ENCODE assay signal across 14 cellular contexts in genomic region chr5:154107010-154107409, GRCh38.
DNase-seq lines count a peak whose midpoint lies in the region; ATAC-seq, FAIRE-seq and TF ChIP-seq lines count a peak whose summit lies in the region.
"Had no signal": no experiment of that assay in that cellular context is flagged by ENCODE, and none has a peak within 500 bp of the region (broad histone marks: within the 10 kb centered on the region; RNA-seq: fewer than 3 reads in every experiment).

No MANE protein-coding gene starts in this region.

- FAIRE-seq in HepG2 (lab: Jason Lieb, UNC) (no peak), K562 (lab: Jason Lieb, UNC) (no peak)

- intact Hi-C loops in HepG2 (cut with micrococcal nuclease; ENCODE audit: unreplicated experiment): no loop called here
- intact Hi-C loops in right lobe of liver (cut with DNase I): no loop called here
- intact Hi-C loops in K562 (cut with micrococcal nuclease): no loop called here
- intact Hi-C loops in activated CD4-positive, alpha-beta memory T cell treated with anti-CD3 and anti-CD28 coated beads for 36 hours (cut with micrococcal nuclease): no loop called here

- H3K9me3 ChIP-seq in HepG2 (ENCODE audit: low read length) (no peaks in the 10 kb centered on the region), right lobe of liver (no peaks in the 10 kb centered on the region), K562 (replicated peaks; ENCODE audit: control insufficient read depth, insufficient read depth, low read depth, low read length) (no peaks in the 10 kb centered on the region), iPS-18a (ENCODE audit: control insufficient read depth, low read depth, low read length) (no peaks in the 10 kb centered on the region)
- H3K9me3 ChIP-seq: BLaER1 had no signal

- H3K27me3 Mint-ChIP-seq in activated CD4-positive, alpha-beta memory T cell treated with anti-CD3 and anti-CD28 coated beads for 36 hours: no peaks in the 10 kb centered on the region

- no peak overlapping the region for H3K9ac ChIP-seq in HepG2 (ENCODE audit: insufficient read depth, low read depth, low read length)
- no peak overlapping the region for H3K9ac ChIP-seq in K562 (ENCODE audit: insufficient read depth in 1 of 2, low read depth in 2 of 2, low read length in 2 of 2)
- H3K9ac ChIP-seq in iPS-18a (ENCODE audit: low read length): peak overlapping the region; percentile 3
- H3K9ac ChIP-seq: BLaER1 had no signal

- H3K4me1 ChIP-seq in HepG2 (ENCODE audit: insufficient read depth, low read length): no peaks in the 10 kb centered on the region
- H3K4me1 ChIP-seq in right lobe of liver: no peaks in the 10 kb centered on the region
- H3K4me1 ChIP-seq in K562 (replicated peaks in 1 of 2; ENCODE audit: control insufficient read depth in 2 of 2, insufficient read depth in 2 of 2, low read length in 2 of 2): no peaks in the 10 kb centered on the region; a peak in 1 of 5 replicates
- peaks cover 40% of the 10 kb centered on the region for H3K4me1 ChIP-seq in iPS-18a (ENCODE audit: control insufficient read depth, low read depth, low read length)
- H3K4me1 ChIP-seq: BLaER1 had no signal

- H3K79me2 ChIP-seq in HepG2 (ENCODE audit: insufficient read depth, low read length) (no peaks in the 10 kb centered on the region), K562 (ENCODE audit: control insufficient read depth, insufficient read depth, low read length) (no peaks in the 10 kb centered on the region)

- H3K4me3 Mint-ChIP-seq in activated CD4-positive, alpha-beta memory T cell treated with anti-CD3 and anti-CD28 coated beads for 36 hours: no peak overlapping the region

- no peak for ATAC-seq in HepG2
- no peak for ATAC-seq in right lobe of liver
- ATAC-seq in K562: no peak
- ATAC-seq in HG03108 (IDR thresholded peaks at IDR 0.05; ENCODE audit: unreplicated experiment): no peak
- ATAC-seq: HCT116 had no signal

- in situ Hi-C loops in HepG2 (cut with HindIII; ENCODE audit: extremely low pct_ligation_motif_present, low pct_unique_long_range_greater_than_20kb) (no loop called here), K562 (cut with MboI) (no loop called here)

- H2AFZ ChIP-seq in HepG2 (ENCODE audit: low read length): no peak overlapping the region
- no peak overlapping the region for H2AFZ ChIP-seq in K562 (ENCODE audit: low read depth, low read length)

- no peaks in the 10 kb centered on the region for H3K9me1 ChIP-seq in K562 (ENCODE audit: control insufficient read depth, insufficient read depth, low read length)

- H3K36me3 ChIP-seq in HepG2 (replicated peaks in 1 of 2; ENCODE audit: control insufficient read depth in 1 of 2, insufficient read depth in 2 of 2, low read length in 2 of 2) (no peaks in the 10 kb centered on the region), right lobe of liver (no peaks in the 10 kb centered on the region), K562 (ENCODE audit: control insufficient read depth, insufficient read depth, low read length) (no peaks in the 10 kb centered on the region), iPS-18a (ENCODE audit: control insufficient read depth, low read depth, low read length) (no peaks in the 10 kb centered on the region)
- H3K36me3 ChIP-seq: BLaER1 had no signal

- DNase-seq in HepG2 (ENCODE audit: low spot score): no peak
- no peak for DNase-seq in right lobe of liver
- DNase-seq in K562 (ENCODE audit: extremely low read depth in 1 of 4, low spot score in 3 of 4): no peak
- DNase-seq in activated CD4-positive, alpha-beta memory T cell treated with anti-CD3 and anti-CD28 coated beads for 36 hours: no peak
- no peak for DNase-seq in NK-92 treated with Interleukin-12 subunit alpha and Interleukin-12 subunit beta, amount 100 ng/mL, for 24 hours (lab: John Stamatoyannopoulos, UW)
- no peak for DNase-seq in stimulated activated CD4-positive, alpha-beta T cell treated with anti-CD3 and anti-CD28 coated beads, Interleukin-1b, Interleukin-23, amount 100 ng/mL, for 48 hours
- DNase-seq: AML-193, Calu3, DMS 273 treated with DMSO at 0.1 percent for 48 hours had no signal

- H3K4me3 ChIP-seq in HepG2 (replicated peaks in 1 of 3; ENCODE audit: insufficient read depth in 1 of 3, low read depth in 2 of 3, low read length in 3 of 3): no peak overlapping the region
- no peak overlapping the region for H3K4me3 ChIP-seq in right lobe of liver
- no peak overlapping the region for H3K4me3 ChIP-seq in K562
- H3K4me3 ChIP-seq in iPS-18a (ENCODE audit: low read length): no peak overlapping the region
- H3K4me3 ChIP-seq: BLaER1 had no signal

- TF ChIP-seq EP300 in HepG2 (IDR thresholded peaks at IDR 0.05; ENCODE audit: low read depth in 2 of 2, low read length in 2 of 2): no peak
- no peak for TF ChIP-seq EP300 in HepG2 (CRISPR knock-in tag; IDR thresholded peaks at IDR 0.05; ENCODE audit: borderline replicate concordance)
- no peak for TF ChIP-seq EP300 in K562 (IDR thresholded peaks at IDR 0.05; ENCODE audit: low read length)

- H3K27me3 ChIP-seq in HepG2 (ENCODE audit: control insufficient read depth in 1 of 2, insufficient read depth in 2 of 2, low read length in 2 of 2) (0 out of 5 replicates have a peak, but pooled peaks cover 0 to 5% of the 10 kb centered on the region in 2 experiments), right lobe of liver (no peaks in the 10 kb centered on the region), K562 (ENCODE audit: control insufficient read depth in 2 of 2, insufficient read depth in 2 of 2, low read length in 2 of 2) (peaks cover 14 to 24% of the 10 kb centered on the region in 2 experiments), iPS-18a (ENCODE audit: control insufficient read depth, insufficient read depth, low read length) (no peaks in the 10 kb centered on the region)
- H3K27me3 ChIP-seq: BLaER1 had no signal

- H4K20me1 ChIP-seq in HepG2 (ENCODE audit: insufficient read depth, low read length) (no peaks in the 10 kb centered on the region), K562 (replicated peaks; ENCODE audit: control insufficient read depth, insufficient read depth, low read length) (no peaks in the 10 kb centered on the region)
- H4K20me1 ChIP-seq: BLaER1 had no signal

- no TSS peak for BruUV-seq in HepG2 (replicated peaks; lab: Mats Ljungman, UMichigan)
- no TSS peak for BruUV-seq in K562 (replicated peaks; lab: Mats Ljungman, UMichigan)

- CTCF ChIA-PET in HepG2 (lab: Yijun Ruan, JAX; ENCODE audit: low intra/inter-chr PET ratio, low total read pairs): no interaction called here
- CTCF ChIA-PET in K562 (lab: Yijun Ruan, JAX; ENCODE audit: low intra/inter-chr PET ratio): no interaction called here
- CTCF ChIA-PET in activated CD4-positive, alpha-beta memory T cell treated with anti-CD3 and anti-CD28 coated beads for 36 hours (lab: Charles Lee): interaction anchor here (2.1 kb wide), 1 partner anchor 298 kb away, joined by 6 read pairs; no protein-coding TSS in a partner anchor

- TF ChIP-seq CTCF in HepG2 (CRISPR knock-in tag; IDR thresholded peaks at IDR 0.05) (no peak), right lobe of liver (IDR thresholded peaks at IDR 0.05) (no peak), K562 (IDR thresholded peaks at IDR 0.05 in 2 of 3, conservative IDR thresholded peaks at IDR 0.05 in 1 of 3; ENCODE audit: insufficient read depth in 2 of 3, low read depth in 1 of 3, low read length in 3 of 3) (no peak)

- H3K27ac Mint-ChIP-seq in activated CD4-positive, alpha-beta memory T cell treated with anti-CD3 and anti-CD28 coated beads for 36 hours: no peak overlapping the region

- H3K36me3 Mint-ChIP-seq in activated CD4-positive, alpha-beta memory T cell treated with anti-CD3 and anti-CD28 coated beads for 36 hours: no peaks in the 10 kb centered on the region

- no peak overlapping the region for H3K27ac ChIP-seq in HepG2 (ENCODE audit: extremely low read length, insufficient read depth, low read length)
- no peak overlapping the region for H3K27ac ChIP-seq in right lobe of liver
- H3K27ac ChIP-seq in K562 (ENCODE audit: extremely low read depth, low read depth, low read length): no peak overlapping the region
- H3K27ac ChIP-seq in iPS-18a (ENCODE audit: low read length): peak overlapping the region; percentile 4
- H3K27ac ChIP-seq: 22Rv1, BLaER1 had no signal

- no peaks in the 10 kb centered on the region for H3K9me3 Mint-ChIP-seq in activated CD4-positive, alpha-beta memory T cell treated with anti-CD3 and anti-CD28 coated beads for 36 hours

- H3K4me2 ChIP-seq in HepG2 (ENCODE audit: low read depth, low read length): no peak overlapping the region
- H3K4me2 ChIP-seq in K562 (ENCODE audit: insufficient read depth, low read length): no peak overlapping the region
- H3K4me2 ChIP-seq: BLaER1 had no signal

- POLR2A ChIA-PET in HepG2 (lab: Yijun Ruan, JAX): no interaction called here
- POLR2A ChIA-PET in K562 (lab: Yijun Ruan, JAX): interaction anchor here (0.6 kb wide), 1 partner anchor 294 kb away, joined by 5 read pairs; no protein-coding TSS in a partner anchor
- POLR2A ChIA-PET in activated CD4-positive, alpha-beta memory T cell treated with anti-CD3 and anti-CD28 coated beads for 36 hours (lab: Charles Lee): no interaction called here

- TF ChIP-seq RAD21 in HepG2 (CRISPR knock-in tag; IDR thresholded peaks at IDR 0.05): no peak
- TF ChIP-seq RAD21 in K562 (CRISPR knock-in tag; conservative IDR thresholded peaks at IDR 0.05 in 1 of 2, IDR thresholded peaks at IDR 0.05 in 1 of 2): no peak

- no peaks in the 10 kb centered on the region for H3K4me1 Mint-ChIP-seq in activated CD4-positive, alpha-beta memory T cell treated with anti-CD3 and anti-CD28 coated beads for 36 hours (ENCODE audit: low read depth)

- TF ChIP-seq POLR2A in HepG2 (IDR thresholded peaks at IDR 0.05; ENCODE audit: insufficient read depth in 1 of 2, low read depth in 2 of 2, low read length in 2 of 2): no peak
- TF ChIP-seq POLR2A in right lobe of liver (IDR thresholded peaks at IDR 0.05): no peak
- TF ChIP-seq POLR2A in K562 (conservative IDR thresholded peaks at IDR 0.05): no peak

TF ChIP-seq in K562, 482 proteins besides CTCF, POLR2A, EP300 and RAD21:
- TF ChIP-seq, protein P1, sequence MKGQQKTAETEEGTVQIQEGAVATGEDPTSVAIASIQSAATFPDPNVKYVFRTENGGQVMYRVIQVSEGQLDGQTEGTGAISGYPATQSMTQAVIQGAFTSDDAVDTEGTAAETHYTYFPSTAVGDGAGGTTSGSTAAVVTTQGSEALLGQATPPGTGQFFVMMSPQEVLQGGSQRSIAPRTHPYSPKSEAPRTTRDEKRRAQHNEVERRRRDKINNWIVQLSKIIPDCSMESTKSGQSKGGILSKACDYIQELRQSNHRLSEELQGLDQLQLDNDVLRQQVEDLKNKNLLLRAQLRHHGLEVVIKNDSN (CRISPR knock-in tag; IDR thresholded peaks at IDR 0.05): peak; percentile 56
- TF ChIP-seq EP400 (IDR thresholded peaks at IDR 0.05): no peak
- TF ChIP-seq USF2 (CRISPR knock-in tag; IDR thresholded peaks at IDR 0.05): peak; percentile 39

Comparison
In these comparisons a context has a peak if more than half of its experiments do, and no peak if none do; other contexts are left out.
1. Of the 241 proteins assayed by ChIP-seq in both HepG2 and K562: peak only in HepG2: MNT; only in K562: USF2; in both: none; in neither: 239.